ENCODE assay signal across 9 cellular contexts in the genomic region with DNA sequence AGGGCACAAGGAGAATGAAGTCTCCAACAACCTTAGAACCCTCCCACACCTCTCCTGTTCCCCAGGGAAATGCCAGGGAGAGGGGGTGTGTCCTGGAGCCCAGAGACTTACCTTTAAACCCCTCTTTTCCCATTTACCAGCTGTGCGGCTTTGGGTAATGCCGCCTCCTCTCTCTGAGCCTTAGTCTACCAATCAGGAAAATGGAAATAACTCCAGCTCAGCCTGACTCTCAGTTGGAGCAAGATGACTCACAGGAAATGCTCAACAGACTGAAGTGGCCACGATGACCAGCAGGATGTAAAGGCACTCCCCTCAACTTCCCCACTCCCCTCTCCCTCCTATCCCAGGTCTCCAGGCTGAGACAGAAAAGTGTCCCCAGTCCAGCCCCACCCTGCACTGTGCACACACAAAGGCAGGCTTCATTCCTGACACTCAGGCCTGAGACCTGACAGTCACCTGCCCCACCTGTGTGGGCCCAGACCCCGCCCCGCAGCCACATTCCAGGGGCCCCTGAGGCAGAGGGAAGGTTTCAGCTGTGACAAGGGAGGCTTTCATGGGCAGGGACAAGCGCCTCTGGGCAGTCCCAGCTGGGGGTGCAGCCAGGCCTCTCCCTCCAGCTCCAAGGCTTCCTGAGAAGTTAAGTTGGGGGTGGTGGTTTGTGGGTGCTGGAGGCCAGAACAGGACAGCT. TPM values are rescaled to one million over a fixed set of nuclear protein-coding genes. Genes with fewer than 3 reads are reported as not detected.
A peak's percentile ranks its signal among the peaks of the same experiment; 100 is the strongest.
DNase-seq lines count a peak whose midpoint lies in the region; TF ChIP-seq lines count a peak whose summit lies in the region.
"Had no signal": no experiment of that assay in that cellular context is flagged by ENCODE, and none has a peak within 500 bp of the region (broad histone marks: within the 10 kb centered on the region; RNA-seq: fewer than 3 reads in every experiment).

No MANE protein-coding gene starts in this region.

- TF ChIP-seq CTCF in fibroblast of mammary gland (conservative IDR thresholded peaks at IDR 0.05; ENCODE audit: control insufficient read depth, insufficient read depth, low read depth, low read length), result no peak

- DNase-seq in GM03348 (ENCODE audit: low spot score) (peak; percentile 71), RKO (ENCODE audit: low spot score) (peak; percentile 88), fibroblast of mammary gland (ENCODE audit: low read depth) (peak; percentile 81), renal cortical epithelial cell (ENCODE audit: low read depth) (peak; percentile 81), NOMO-1 treated with dmso at 0.1 percent for 144 hours (lab: John Stamatoyannopoulos, UW; ENCODE audit: unreplicated experiment) (no peak), SIG-M5 (lab: John Stamatoyannopoulos, UW) (no peak), ecto neural progenitor cell (ENCODE audit: low spot score) (no peak), cortex of kidney (lab: John Stamatoyannopoulos, UW) (no peak)
- DNase-seq: OCI-M1 had no signal

- no peak overlapping the region for H3K4me3 ChIP-seq in fibroblast of mammary gland (ENCODE audit: control insufficient read depth, low read depth, low read length)

RNA-seq across cellular contexts. Expression of gene KRT15, which starts 3.0 kb away (rescaled TPM):
- total RNA-seq in renal cortical epithelial cell, result 0.99 and 2.8 TPM in 2 replicates

RNA-seq across cellular contexts. Expression of gene KRT19, which starts 6.4 kb away (rescaled TPM):
- 844 and 5,183 TPM in 2 replicates for total RNA-seq in renal cortical epithelial cell

RNA-seq across cellular contexts. Expression of gene KRT13, which starts 16.3 kb away (rescaled TPM):
- total RNA-seq in renal cortical epithelial cell, result not detected in 2 replicates

RNA-seq across cellular contexts. Expression of gene KRT36, which starts 32.0 kb away (rescaled TPM):
- not detected in 2 replicates for total RNA-seq in renal cortical epithelial cell

RNA-seq across cellular contexts. Expression of gene KRT35, which starts 40.8 kb away (rescaled TPM):
- total RNA-seq in renal cortical epithelial cell, result not detected in 2 replicates

Comparison
In these comparisons a context has a peak if more than half of its experiments do, and no peak if none do; other contexts are left out.
1. DNase-seq: peak in GM03348 (single experiment), RKO (single experiment), fibroblast of mammary gland (single experiment) and renal cortical epithelial cell (single experiment); none in NOMO-1 treated with dmso at 0.1 percent for 144 hours (single experiment), SIG-M5 (single experiment), ecto neural progenitor cell (single experiment) and cortex of kidney (single experiment).